24 cellular contexts compared by ENCODE assay signal in genomic region chr10:44640429-44640828, GRCh38.
"Had no signal": no experiment of that assay in that cellular context is flagged by ENCODE, and none has a peak within 500 bp of the region (broad histone marks: within the 10 kb centered on the region; RNA-seq: fewer than 3 reads in every experiment).

No MANE protein-coding gene starts in this region.

- H3K27ac Mint-ChIP-seq: activated CD8-positive, alpha-beta memory T cell treated with anti-CD3 and anti-CD28 coated beads, Interleukin-2, amount 10 ng/mL, durations not matched to agents 7 days and 5 days; activated naive CD4-positive, alpha-beta T cell treated with anti-CD3 and anti-CD28 coated beads, Interleukin-2, amount 50 U/mL, for 24 hours; activated T-cell treated with anti-CD3 and anti-CD28 coated beads, Interleukin-2, amount 50 U/mL, for 24 hours; activated T-helper 1 cell treated with anti-CD3 and anti-CD28 coated beads, Interleukin-12 subunit alpha, Interleukin-12 subunit beta, Interleukin-2, Interleukin-4 antibody, amounts not matched to agents 30 ng/mL and 10 ng/mL and 1 ng/mL, durations not matched to agents 14 hours and 24 hours and 36 hours; T-helper 1 cell treated with Interleukin-12 subunit alpha and Interleukin-12 subunit beta and Interleukin-4 antibody, amounts not matched to agents 30 μg/mL and 1 μg/mL, for 36 hours; WTC11 had no signal

- H3K4me1 ChIP-seq: breast epithelium had no signal

- H3K4me3 ChIP-seq: breast epithelium had no signal

- H3K27ac ChIP-seq: breast epithelium had no signal

- H3K36me3 ChIP-seq: breast epithelium had no signal

- H3K9me3 ChIP-seq: breast epithelium had no signal

- H3K27me3 Mint-ChIP-seq: activated CD8-positive, alpha-beta memory T cell treated with anti-CD3 and anti-CD28 coated beads, Interleukin-2, amount 10 ng/mL, durations not matched to agents 7 days and 5 days; activated T-cell treated with anti-CD3 and anti-CD28 coated beads, Interleukin-2, amount 50 U/mL, for 24 hours had no signal

- H3K4me1 Mint-ChIP-seq: activated CD8-positive, alpha-beta memory T cell treated with anti-CD3 and anti-CD28 coated beads, Interleukin-2, amount 10 ng/mL, durations not matched to agents 7 days and 5 days; activated naive CD4-positive, alpha-beta T cell treated with anti-CD3 and anti-CD28 coated beads, Interleukin-2, amount 50 U/mL, for 24 hours; WTC11 had no signal

- H3K27me3 ChIP-seq: breast epithelium had no signal

- H3K36me3 Mint-ChIP-seq: activated CD8-positive, alpha-beta memory T cell treated with anti-CD3 and anti-CD28 coated beads, Interleukin-2, amount 10 ng/mL, durations not matched to agents 7 days and 5 days; activated naive CD4-positive, alpha-beta T cell treated with anti-CD3 and anti-CD28 coated beads, Interleukin-2, amount 50 U/mL, for 24 hours had no signal

- ATAC-seq: activated CD8-positive, alpha-beta memory T cell treated with anti-CD3 and anti-CD28 coated beads, Interleukin-2, amount 10 ng/mL, durations not matched to agents 7 days and 5 days; WTC11 had no signal

- H3K9me3 Mint-ChIP-seq: activated T-helper 1 cell treated with anti-CD3 and anti-CD28 coated beads, Interleukin-12 subunit alpha, Interleukin-12 subunit beta, Interleukin-2, Interleukin-4 antibody, amounts not matched to agents 30 ng/mL and 10 ng/mL and 1 ng/mL, durations not matched to agents 14 hours and 24 hours and 36 hours; T-helper 1 cell treated with Interleukin-12 subunit alpha and Interleukin-12 subunit beta and Interleukin-4 antibody, amounts not matched to agents 30 μg/mL and 1 μg/mL, for 36 hours had no signal

- H3K4me3 Mint-ChIP-seq: activated CD8-positive, alpha-beta memory T cell treated with anti-CD3 and anti-CD28 coated beads, Interleukin-2, amount 10 ng/mL, durations not matched to agents 7 days and 5 days; activated naive CD4-positive, alpha-beta T cell treated with anti-CD3 and anti-CD28 coated beads, Interleukin-2, amount 50 U/mL, for 24 hours; activated T-cell treated with anti-CD3 and anti-CD28 coated beads, Interleukin-2, amount 50 U/mL, for 24 hours; activated T-helper 1 cell treated with anti-CD3 and anti-CD28 coated beads, Interleukin-12 subunit alpha, Interleukin-12 subunit beta, Interleukin-2, Interleukin-4 antibody, amounts not matched to agents 30 ng/mL and 10 ng/mL and 1 ng/mL, durations not matched to agents 14 hours and 24 hours and 36 hours; T-helper 1 cell treated with Interleukin-12 subunit alpha and Interleukin-12 subunit beta and Interleukin-4 antibody, amounts not matched to agents 30 μg/mL and 1 μg/mL, for 36 hours; WTC11 had no signal

- DNase-seq: activated CD4-positive, alpha-beta T cell treated with anti-CD3 and anti-CD28 coated beads for 48 hours; activated CD4-positive, alpha-beta T cell treated with anti-CD3 and anti-CD28 coated beads, Interleukin-2, amount 50 U/mL, for 4 hours; activated CD4-positive, CD25-positive, alpha-beta regulatory T cell treated with anti-CD3 and anti-CD28 coated beads, Interleukin-2, amount 50 U/mL, for 72 hours; activated CD8-positive, alpha-beta memory T cell treated with anti-CD3 and anti-CD28 coated beads, Interleukin-2, amount 10 ng/mL, durations not matched to agents 7 days and 5 days; activated effector memory CD4-positive, alpha-beta T cell treated with Interleukin-2 at 50 U/mL for 16 hours; activated naive CD4-positive, alpha-beta T cell; activated T-cell treated with anti-CD3 and anti-CD28 coated beads, Interleukin-2, amount 50 U/mL, for 24 hours; aorta; caudate nucleus; NCI-H1092; NCI-H1417; NCI-H1930; NCI-H2107; NCI-H2171 treated with DMSO at 0.1 percent for 48 hours; NCI-H226; NCI-H526; NK-92 treated with Interleukin-12 subunit alpha and Interleukin-12 subunit beta, amount 100 ng/mL, for 24 hours; OCI-M1; SHP77 treated with DMSO at 0.1 percent for 48 hours had no signal
